19 cellular contexts compared by ENCODE assay signal in the genomic region with DNA sequence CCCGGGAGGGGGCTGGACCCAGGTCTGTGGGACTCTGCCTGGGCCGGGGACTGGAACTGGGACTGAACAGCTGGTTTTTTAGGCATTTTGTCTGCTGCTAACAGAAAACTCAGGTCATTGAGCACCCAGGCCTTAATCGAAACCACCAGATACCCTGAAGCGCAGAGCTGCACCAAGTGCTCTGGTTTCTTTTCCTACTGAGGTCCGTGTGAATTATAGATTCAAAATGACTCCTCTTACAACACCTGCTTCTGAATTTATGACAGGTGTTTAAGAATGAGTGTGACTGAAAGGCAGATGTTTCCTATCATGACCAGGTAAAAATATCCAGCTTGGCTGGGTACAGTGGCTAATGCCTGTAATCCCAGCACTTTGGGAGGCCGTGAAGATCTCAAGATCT. TPM values are rescaled to one million over a fixed set of nuclear protein-coding genes. Genes with fewer than 3 reads are reported as not detected.
A peak's percentile ranks its signal among the peaks of the same experiment; 100 is the strongest.
DNase-seq lines count a peak whose midpoint lies in the region; ATAC-seq and TF ChIP-seq lines count a peak whose summit lies in the region.
"Had no signal": no experiment of that assay in that cellular context is flagged by ENCODE, and none has a peak within 500 bp of the region (broad histone marks: within the 10 kb centered on the region; RNA-seq: fewer than 3 reads in every experiment).

No MANE protein-coding gene starts in this region.

- no peaks in the 10 kb centered on the region for H3K9me3 ChIP-seq in endodermal cell (ENCODE audit: control insufficient read depth, low read length)
- H3K9me3 ChIP-seq: heart left ventricle had no signal

- no peak overlapping the region for H3K4me3 ChIP-seq in endodermal cell (ENCODE audit: low read length)
- H3K4me3 ChIP-seq: heart left ventricle, K562 had no signal

- no peak for TF ChIP-seq CTCF in endodermal cell (conservative IDR thresholded peaks at IDR 0.05)

- H3K9ac ChIP-seq in endodermal cell (ENCODE audit: extremely low read depth, low read length, poor library complexity, severe bottlenecking), result no peak overlapping the region
- H3K9ac ChIP-seq: parathyroid adenoma had no signal

- H3K4me1 ChIP-seq in endodermal cell (ENCODE audit: control insufficient read depth, insufficient read depth, low read length), result no peaks in the 10 kb centered on the region
- H3K4me1 ChIP-seq: parathyroid adenoma had no signal

- DNase-seq in NCI-H2171 treated with DMSO at 0.1 percent for 48 hours (lab: John Stamatoyannopoulos, UW) (peak; percentile 59), NCI-H2171 (lab: John Stamatoyannopoulos, UW) (no peak), endodermal cell (peak; percentile 5), NCI-H345 treated with DMSO at 0.1 percent for 48 hours (lab: John Stamatoyannopoulos, UW; ENCODE audit: unreplicated experiment) (no peak), OCI-M2 (lab: John Stamatoyannopoulos, UW; ENCODE audit: unreplicated experiment) (no peak), SIG-M5 (lab: John Stamatoyannopoulos, UW) (no peak)
- DNase-seq: activated CD4-positive, alpha-beta memory T cell treated with anti-CD3 and anti-CD28 coated beads for 36 hours; aorta; COR-L47; erythroblast; GF-D8; heart left ventricle; NCI-H774; Right ventricle myocardium superior had no signal

- no peaks in the 10 kb centered on the region for H3K27me3 ChIP-seq in endodermal cell (ENCODE audit: control insufficient read depth, insufficient read depth, low read length, poor library complexity, severe bottlenecking)
- H3K27me3 ChIP-seq: heart left ventricle had no signal

- H3K36me3 ChIP-seq in endodermal cell (ENCODE audit: control insufficient read depth, insufficient read depth, low read length), result peaks cover 58% of the 10 kb centered on the region

- H3K27ac Mint-ChIP-seq in endodermal cell, result no peak overlapping the region
- H3K27ac Mint-ChIP-seq: activated CD4-positive, alpha-beta memory T cell treated with anti-CD3 and anti-CD28 coated beads for 36 hours; activated T-helper 2 cell treated with anti-CD3 and anti-CD28 coated beads, Interferon-gamma antibody, Interleukin-2, Interleukin-4, amounts not matched to agents 10 μg/mL and 5 μg/mL and 100 μg/mL, durations not matched to agents 14 hours and 24 hours and 36 hours had no signal

- no peak overlapping the region for H3K4me3 Mint-ChIP-seq in endodermal cell
- H3K4me3 Mint-ChIP-seq: activated CD4-positive, alpha-beta memory T cell treated with anti-CD3 and anti-CD28 coated beads for 36 hours had no signal

- peaks cover 70% of the 10 kb centered on the region for H3K36me3 Mint-ChIP-seq in endodermal cell (ENCODE audit: low read depth)

- 91 to 94% methylated on average over 5 to 6 of the region's 6 CpGs for WGBS in endodermal cell (ENCODE audit: insufficient coverage in 1 of 2, insufficient read length in 1 of 2), 2 experiments

- H3K4me1 Mint-ChIP-seq in endodermal cell, result no peaks in the 10 kb centered on the region

- ATAC-seq in GM21786 (IDR thresholded peaks at IDR 0.05; ENCODE audit: unreplicated experiment) (peak; percentile 81), HG03280 (IDR thresholded peaks at IDR 0.05; ENCODE audit: unreplicated experiment) (peak; percentile 96)
- ATAC-seq: heart left ventricle, K562 had no signal

- H3K9me3 Mint-ChIP-seq in endodermal cell, result no peaks in the 10 kb centered on the region
- H3K9me3 Mint-ChIP-seq: activated CD4-positive, alpha-beta memory T cell treated with anti-CD3 and anti-CD28 coated beads for 36 hours; activated T-helper 2 cell treated with anti-CD3 and anti-CD28 coated beads, Interferon-gamma antibody, Interleukin-2, Interleukin-4, amounts not matched to agents 10 μg/mL and 5 μg/mL and 100 μg/mL, durations not matched to agents 14 hours and 24 hours and 36 hours had no signal

- H3K27ac ChIP-seq in endodermal cell (ENCODE audit: low read depth, low read length), result no peak overlapping the region
- H3K27ac ChIP-seq: heart left ventricle, parathyroid adenoma had no signal

- H3K27me3 Mint-ChIP-seq in endodermal cell (ENCODE audit: insufficient read depth), result no peaks in the 10 kb centered on the region
- H3K27me3 Mint-ChIP-seq: activated CD4-positive, alpha-beta memory T cell treated with anti-CD3 and anti-CD28 coated beads for 36 hours had no signal

RNA-seq across cellular contexts. Expression of a gene that starts 47.8 kb away (rescaled TPM):
- 100 to 1,000 TPM in 1 of 2 donors, 10 to 100 TPM in 1; 98.2 to 103 TPM for total RNA-seq in endodermal cell
- polyA plus RNA-seq in endodermal cell (2013, experiment 1 of 2), result 61.9 TPM
- polyA plus RNA-seq in endodermal cell (2013, experiment 2 of 2), result 59.2 TPM

RNA-seq across cellular contexts. Expression of a gene that starts 49.7 kb away (rescaled TPM):
- 10 to 100 TPM; 30.1 to 36.8 TPM for total RNA-seq in endodermal cell
- polyA plus RNA-seq in endodermal cell (2013, experiment 1 of 2), result 32.7 TPM
- 29.4 TPM for polyA plus RNA-seq in endodermal cell (2013, experiment 2 of 2)

Comparison
In these comparisons a context has a peak if more than half of its experiments do, and no peak if none do; other contexts are left out.
1. DNase-seq: peak in NCI-H2171 treated with DMSO at 0.1 percent for 48 hours (single experiment) and endodermal cell (single experiment); none in NCI-H2171 (single experiment), NCI-H345 treated with DMSO at 0.1 percent for 48 hours (single experiment), OCI-M2 (single experiment) and SIG-M5 (single experiment).